In genomic region chr15:81400640-81401236, GRCh38 we compare ENCODE assay signal across 8 cellular contexts. TPM values are rescaled to one million over a fixed set of nuclear protein-coding genes. Genes with fewer than 3 reads are reported as not detected.
DNase-seq lines count a peak whose midpoint lies in the region; ATAC-seq and TF ChIP-seq lines count a peak whose summit lies in the region.

No MANE protein-coding gene starts in this region.

- no peak overlapping the region for H3K4me3 Mint-ChIP-seq in CD14-positive monocyte

- no peaks in the 10 kb centered on the region for H3K27me3 ChIP-seq in right lobe of liver

- peaks cover 0 to 1% (median 0%) of the 10 kb centered on the region in 3 donors for H3K27me3 Mint-ChIP-seq in CD14-positive monocyte (ENCODE audit: low read depth in 3 of 3)

- no peak overlapping the region for H3K27ac Mint-ChIP-seq in CD14-positive monocyte

- H3K4me1 ChIP-seq in right lobe of liver = peaks cover 0 to 18% (median 7%) of the 10 kb centered on the region in 4 donors

- no peaks in the 10 kb centered on the region for H3K36me3 ChIP-seq in right lobe of liver

- no peaks in the 10 kb centered on the region for H3K36me3 Mint-ChIP-seq in CD14-positive monocyte

- no peak overlapping the region for H3K27ac ChIP-seq in right lobe of liver

- DNase-seq in CD14-positive monocyte (ENCODE audit: low spot score) (no peak), GM20000 (ENCODE audit: low spot score) (peak; percentile 52), NCI-H69 (lab: John Stamatoyannopoulos, UW) (peak; percentile 22), cardiac fibroblast (ENCODE audit: low read depth in 2 of 2) (peak; percentile 76 to 79), right lobe of liver (no peak)
- no peak for DNase-seq in activated effector memory CD4-positive, alpha-beta T cell treated with anti-CD3 and anti-CD28 coated beads, Interleukin-2, amount 50 U/mL, for 16 hours

- H3K9me3 ChIP-seq in right lobe of liver = no peaks in the 10 kb centered on the region

- ATAC-seq in right lobe of liver (peak; percentile 68 to 75 (median 72)), HG03196 (IDR thresholded peaks at IDR 0.05; ENCODE audit: unreplicated experiment) (no peak), GM21723 (IDR thresholded peaks at IDR 0.05; ENCODE audit: unreplicated experiment) (no peak)

- H3K4me1 Mint-ChIP-seq in CD14-positive monocyte = peaks cover 2% of the 10 kb centered on the region

- TF ChIP-seq CTCF in CD14-positive monocyte (IDR thresholded peaks at IDR 0.05) (peak; percentile 82), GM20000 (IDR thresholded peaks at IDR 0.05; ENCODE audit: extremely low read depth, missing control alignments) (peak; percentile 58), cardiac fibroblast (IDR thresholded peaks at IDR 0.05; ENCODE audit: low read depth, low read length) (peak; percentile 83), right lobe of liver (IDR thresholded peaks at IDR 0.05) (peak; percentile 79 to 89 (median 81))

- H3K4me3 ChIP-seq in cardiac fibroblast (replicated peaks in 1 of 2; ENCODE audit: low read depth in 2 of 2, low read length in 2 of 2) (no peak overlapping the region), right lobe of liver (no peak overlapping the region)

- 4% methylated on average over 6 of the region's 6 CpGs for WGBS in right lobe of liver (ENCODE audit: insufficient coverage, low coverage, low lambda C conversion rate, missing lambda C conversion rate)

- no peak for TF ChIP-seq POLR2A in right lobe of liver (IDR thresholded peaks at IDR 0.05)

- H3K9me3 Mint-ChIP-seq in CD14-positive monocyte = peaks cover 0 to 4% (median 0%) of the 10 kb centered on the region in 7 donors

- intact Hi-C loops in CD14-positive monocyte (cut with micrococcal nuclease) = loop anchor here (2.0 kb wide), 1 partner anchor 126 kb away; no protein-coding TSS in a partner anchor
- intact Hi-C loops in right lobe of liver (cut with DNase I) = loop anchor here in 1 of 2 donors (10.0 kb wide), 1 partner anchor 126 kb away; no protein-coding TSS in a partner anchor

RNA-seq across cellular contexts. Expression of gene TMC3, which starts 26.7 kb away (rescaled TPM):
- not detected for polyA plus RNA-seq in CD14-positive monocyte
- total RNA-seq in right lobe of liver = under 1 TPM in 1 of 6 experiments, not detected in 5; 0.11 TPM

Comparison
In these comparisons a context has a peak if more than half of its experiments do, and no peak if none do; other contexts are left out.
1. DNase-seq: peak in GM20000 (single experiment), NCI-H69 (single experiment) and cardiac fibroblast (2 of 2); none in CD14-positive monocyte (single experiment), right lobe of liver (0 of 3) and activated effector memory CD4-positive, alpha-beta T cell treated with anti-CD3 and anti-CD28 coated beads, Interleukin-2, amount 50 U/mL, for 16 hours (single experiment).
2. ATAC-seq: peak in right lobe of liver (4 of 4); none in HG03196 (single experiment) and GM21723 (single experiment).
3. Peak in every context shown above with its lines, with median percentiles within 50 percentile points of each other: CTCF ChIP-seq.